Comparison of ENCODE assay signal across 10 cellular contexts in the genomic region with DNA sequence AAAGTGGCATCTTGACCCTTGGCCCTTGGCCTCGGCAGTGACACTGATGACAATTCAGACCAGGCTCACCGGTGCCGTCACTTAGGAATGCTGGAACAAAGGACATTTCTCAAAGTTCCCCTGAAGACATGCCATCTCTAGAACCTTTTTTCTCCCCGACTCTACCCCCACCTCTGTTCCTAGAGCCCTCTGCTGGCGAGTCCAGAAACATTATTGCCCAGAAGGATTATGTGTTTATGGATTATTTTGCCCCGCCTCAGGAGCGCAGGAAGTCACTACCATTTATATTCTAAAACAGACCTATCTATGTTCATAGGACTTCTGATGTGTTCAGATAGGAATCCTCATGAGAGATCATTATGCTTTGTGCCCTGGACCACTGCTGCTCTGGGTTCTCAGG. TPM values are rescaled to one million over a fixed set of nuclear protein-coding genes. Genes with fewer than 3 reads are reported as not detected.
DNase-seq lines count a peak whose midpoint lies in the region; ATAC-seq and TF ChIP-seq lines count a peak whose summit lies in the region.
"Had no signal": no experiment of that assay in that cellular context is flagged by ENCODE, and none has a peak within 500 bp of the region (broad histone marks: within the 10 kb centered on the region; RNA-seq: fewer than 3 reads in every experiment).

No MANE protein-coding gene starts in this region.

- H3K36me3 ChIP-seq in DOHH2 (ENCODE audit: control insufficient read depth, low read length) (peaks cover 56% of the 10 kb centered on the region), mammary epithelial cell (ENCODE audit: insufficient read depth, low read length) (peaks cover 15% of the 10 kb centered on the region)

- no peaks in the 10 kb centered on the region for H3K79me2 ChIP-seq in DOHH2 (ENCODE audit: control insufficient read depth, low read length)
- H3K79me2 ChIP-seq in mammary epithelial cell (ENCODE audit: insufficient read depth, low read length): no peaks in the 10 kb centered on the region

- H3K27ac ChIP-seq in DOHH2 (ENCODE audit: low read depth, low read length): no peak overlapping the region
- no peak overlapping the region for H3K27ac ChIP-seq in mammary epithelial cell (ENCODE audit: insufficient read depth, low read depth, low read length)
- H3K27ac ChIP-seq: epithelial cell of prostate had no signal

- H3K4me3 Mint-ChIP-seq in nephron progenitor cell (no peak overlapping the region), natural killer cell (no peak overlapping the region)
- no peak overlapping the region for H3K4me3 Mint-ChIP-seq in activated CD8-positive, alpha-beta T cell treated with anti-CD3 and anti-CD28 coated beads for 36 hours
- H3K4me3 Mint-ChIP-seq: naive thymus-derived CD8-positive, alpha-beta T cell had no signal

- no TSS peak for BruUV-seq in mammary epithelial cell (replicated peaks; lab: Mats Ljungman, UMichigan)

- peaks cover 49% of the 10 kb centered on the region for H3K36me3 Mint-ChIP-seq in nephron progenitor cell (ENCODE audit: low read depth)
- peaks cover 34% of the 10 kb centered on the region for H3K36me3 Mint-ChIP-seq in activated CD8-positive, alpha-beta T cell treated with anti-CD3 and anti-CD28 coated beads for 36 hours (ENCODE audit: low read depth)
- H3K36me3 Mint-ChIP-seq in natural killer cell: peaks cover 8% of the 10 kb centered on the region

- no peak overlapping the region for H2AFZ ChIP-seq in mammary epithelial cell (ENCODE audit: low read depth, low read length)

- CTCF ChIA-PET in mammary epithelial cell (lab: Charles Lee; ENCODE audit: low non-redundant PET): no interaction called here
- CTCF ChIA-PET in activated CD8-positive, alpha-beta T cell treated with anti-CD3 and anti-CD28 coated beads for 36 hours (lab: Charles Lee): no interaction called here

- peak overlapping the region; percentile 76 for H3K27ac Mint-ChIP-seq in nephron progenitor cell
- H3K27ac Mint-ChIP-seq in activated CD8-positive, alpha-beta T cell treated with anti-CD3 and anti-CD28 coated beads for 36 hours: no peak overlapping the region
- H3K27ac Mint-ChIP-seq in natural killer cell: peak overlapping the region in 1 of 2 donors; percentile 52

- no peak overlapping the region for H3K9ac ChIP-seq in mammary epithelial cell (ENCODE audit: insufficient read depth, low read length)

- H3K4me1 Mint-ChIP-seq in nephron progenitor cell (peaks cover 14% of the 10 kb centered on the region), natural killer cell (no peaks in the 10 kb centered on the region)
- no peaks in the 10 kb centered on the region for H3K4me1 Mint-ChIP-seq in activated CD8-positive, alpha-beta T cell treated with anti-CD3 and anti-CD28 coated beads for 36 hours (ENCODE audit: low read depth)

- DNase-seq in NCI-H1694 treated with DMSO at 0.1 percent for 48 hours (lab: John Stamatoyannopoulos, UW) (peak; percentile 51), mammary epithelial cell (no peak), nephron progenitor cell (no peak), posterior vena cava (ENCODE audit: low spot score) (no peak), natural killer cell (no peak)
- no peak for DNase-seq in activated CD8-positive, alpha-beta T cell treated with anti-CD3 and anti-CD28 coated beads for 36 hours
- DNase-seq: naive thymus-derived CD8-positive, alpha-beta T cell had no signal

- peaks cover 4% of the 10 kb centered on the region; the same call in 1 of the 2 replicates for H4K20me1 ChIP-seq in DOHH2 (ENCODE audit: control insufficient read depth, insufficient read depth, low read depth, low read length)
- H4K20me1 ChIP-seq in mammary epithelial cell (ENCODE audit: insufficient read depth, low read length): no peaks in the 10 kb centered on the region

- no peaks in the 10 kb centered on the region; the same call in 1 of the 2 replicates for H3K27me3 ChIP-seq in DOHH2 (ENCODE audit: control insufficient read depth, low read length)
- no peaks in the 10 kb centered on the region for H3K27me3 ChIP-seq in mammary epithelial cell (ENCODE audit: insufficient read depth, low read length)

- 46% methylated on average over 6 of the region's 7 CpGs for WGBS in mammary epithelial cell (ENCODE audit: low coverage, missing lambda C conversion rate)

- ATAC-seq in GM18858 (IDR thresholded peaks at IDR 0.05; ENCODE audit: unreplicated experiment) (no peak), natural killer cell (no peak)
- no peak for ATAC-seq in activated CD8-positive, alpha-beta T cell treated with anti-CD3 and anti-CD28 coated beads for 36 hours
- ATAC-seq: naive thymus-derived CD8-positive, alpha-beta T cell had no signal

- H3K9me3 ChIP-seq in DOHH2 (ENCODE audit: control insufficient read depth, insufficient read depth, low read length): no peaks in the 10 kb centered on the region
- no peaks in the 10 kb centered on the region for H3K9me3 ChIP-seq in mammary epithelial cell (replicated peaks; ENCODE audit: insufficient read depth, low read length)

- in situ Hi-C loops in mammary epithelial cell (cut with MboI; ENCODE audit: low sequenced_read_pairs in 2 of 2): loop anchor here in 1 of 2 donors (10.0 kb wide), 1 partner anchor 259 kb away; no protein-coding TSS in a partner anchor

- dilution Hi-C loops in mammary epithelial cell (cut with HindIII; ENCODE audit: low sequenced_read_pairs): no loop called here

- H3K4me1 ChIP-seq in DOHH2 (ENCODE audit: control insufficient read depth, low read length): no peaks in the 10 kb centered on the region
- H3K4me1 ChIP-seq in mammary epithelial cell (ENCODE audit: insufficient read depth, low read length): peaks cover 5% of the 10 kb centered on the region

- POLR2A ChIA-PET in activated CD8-positive, alpha-beta T cell treated with anti-CD3 and anti-CD28 coated beads for 36 hours (lab: Charles Lee): interaction anchor here (3.0 kb wide), 1 partner anchor 7 kb away, joined by 9 read pairs; no protein-coding TSS in a partner anchor

- H3K9me3 Mint-ChIP-seq in nephron progenitor cell: no peaks in the 10 kb centered on the region
- H3K9me3 Mint-ChIP-seq in activated CD8-positive, alpha-beta T cell treated with anti-CD3 and anti-CD28 coated beads for 36 hours: no peaks in the 10 kb centered on the region
- no peaks in the 10 kb centered on the region for H3K9me3 Mint-ChIP-seq in natural killer cell
- H3K9me3 Mint-ChIP-seq: naive thymus-derived CD8-positive, alpha-beta T cell had no signal

- H3K27me3 Mint-ChIP-seq in nephron progenitor cell (ENCODE audit: low read depth, poor library complexity): no peaks in the 10 kb centered on the region
- H3K27me3 Mint-ChIP-seq in activated CD8-positive, alpha-beta T cell treated with anti-CD3 and anti-CD28 coated beads for 36 hours: no peaks in the 10 kb centered on the region
- no peaks in the 10 kb centered on the region for H3K27me3 Mint-ChIP-seq in natural killer cell (ENCODE audit: low read depth in 2 of 2)
- H3K27me3 Mint-ChIP-seq: naive thymus-derived CD8-positive, alpha-beta T cell had no signal

- no peak overlapping the region for H3K4me3 ChIP-seq in DOHH2 (ENCODE audit: low read length)
- H3K4me3 ChIP-seq in mammary epithelial cell (replicated peaks in 1 of 3; ENCODE audit: insufficient read depth in 1 of 3, low read depth in 2 of 3, low read length in 3 of 3): no peak overlapping the region

- no peaks in the 10 kb centered on the region; the same call in 1 of the 2 replicates for H3F3A ChIP-seq in DOHH2 (ENCODE audit: control insufficient read depth, insufficient read depth)

- TF ChIP-seq CTCF in DOHH2 (IDR thresholded peaks at IDR 0.05; ENCODE audit: low read depth, low read length, poor library complexity, severe bottlenecking): peak; percentile 56
- peak; percentile 44 to 45 for TF ChIP-seq CTCF in mammary epithelial cell (conservative IDR thresholded peaks at IDR 0.05 in 1 of 2, IDR thresholded peaks at IDR 0.05 in 1 of 2; ENCODE audit: extremely low read depth in 1 of 2, insufficient read depth in 1 of 2, low read depth in 1 of 2, low read length in 2 of 2)
- TF ChIP-seq CTCF in nephron progenitor cell (IDR thresholded peaks at IDR 0.05): peak; percentile 16
- TF ChIP-seq CTCF in activated CD8-positive, alpha-beta T cell treated with anti-CD3 and anti-CD28 coated beads for 36 hours (IDR thresholded peaks at IDR 0.05): no peak
- TF ChIP-seq CTCF in natural killer cell (IDR thresholded peaks at IDR 0.05): no peak

- H3K4me2 ChIP-seq in DOHH2 (ENCODE audit: low read length) (no peak overlapping the region), mammary epithelial cell (ENCODE audit: insufficient read depth, low read depth, low read length) (no peak overlapping the region)

- no peaks in the 10 kb centered on the region for H3K9me2 ChIP-seq in DOHH2 (replicated peaks; ENCODE audit: control insufficient read depth, low read length)

- intact Hi-C loops in mammary epithelial cell (cut with micrococcal nuclease): loop anchor here (2.0 to 10.0 kb wide), 4 partner anchors 49 to 344 kb away; partner anchors contain the start of gene IPO9
- intact Hi-C loops in posterior vena cava (cut with DNase I): loop anchor here in 1 of 2 donors (5.0 kb wide), 1 partner anchor 96 kb away; no protein-coding TSS in a partner anchor
- intact Hi-C loops in activated CD8-positive, alpha-beta T cell treated with anti-CD3 and anti-CD28 coated beads for 36 hours (cut with micrococcal nuclease): no loop called here
- intact Hi-C loops in natural killer cell (cut with micrococcal nuclease): no loop called here

RNA-seq across cellular contexts. Expression of gene SHISA4, which starts 12.6 kb away (rescaled TPM):
- total RNA-seq in mammary epithelial cell: 10 to 100 TPM; 11.7 to 18.3 TPM
- polyA plus RNA-seq in mammary epithelial cell: 14.3 TPM
- polyA minus RNA-seq in mammary epithelial cell: 5.9 TPM
- total RNA-seq in posterior vena cava: 10 to 100 TPM; 33.7 to 44.4 TPM
- under 1 TPM in 1 of 2 experiments, not detected in 1; 0.47 TPM for total RNA-seq in activated CD8-positive, alpha-beta T cell treated with anti-CD3 and anti-CD28 coated beads for 36 hours
- 1 to 10 TPM in 1 of 3 donors, under 1 TPM in 1, not detected in 1; 0.54 to 2.0 TPM for total RNA-seq in natural killer cell
- polyA plus RNA-seq: naive thymus-derived CD8-positive, alpha-beta T cell had no signal

RNA-seq across cellular contexts. Expression of gene IPO9, which starts 47.2 kb away (rescaled TPM):
- total RNA-seq in mammary epithelial cell (10 to 100 TPM; 22.7 to 61.3 TPM), posterior vena cava (10 to 100 TPM; 31.7 to 37.5 TPM), natural killer cell (10 to 100 TPM; 27.0 to 35.5 (median 34.6) TPM)
- 32.1 TPM for polyA plus RNA-seq in mammary epithelial cell
- polyA minus RNA-seq in mammary epithelial cell: 35.9 TPM
- total RNA-seq in activated CD8-positive, alpha-beta T cell treated with anti-CD3 and anti-CD28 coated beads for 36 hours: 10 to 100 TPM; 64.6 to 67.5 TPM

Comparison
In these comparisons a context has a peak if more than half of its experiments do, and no peak if none do; other contexts are left out.
1. CTCF ChIP-seq: peak in DOHH2 (single experiment), mammary epithelial cell (2 of 2) and nephron progenitor cell (single experiment); none in activated CD8-positive, alpha-beta T cell treated with anti-CD3 and anti-CD28 coated beads for 36 hours (single experiment) and natural killer cell (single experiment).
2. RNA of gene SHISA4, which starts 12.6 kb away (total RNA-seq): 33.7 to 44.4 TPM in posterior vena cava and 11.7 to 18.3 TPM in mammary epithelial cell; 0.54 to 2.0 TPM in natural killer cell and 0.47 TPM in activated CD8-positive, alpha-beta T cell treated with anti-CD3 and anti-CD28 coated beads for 36 hours; every median in the first group is over 4 times any median in the second.